Comparison of ENCODE assay signal across 1 cellular context in the genomic region with DNA sequence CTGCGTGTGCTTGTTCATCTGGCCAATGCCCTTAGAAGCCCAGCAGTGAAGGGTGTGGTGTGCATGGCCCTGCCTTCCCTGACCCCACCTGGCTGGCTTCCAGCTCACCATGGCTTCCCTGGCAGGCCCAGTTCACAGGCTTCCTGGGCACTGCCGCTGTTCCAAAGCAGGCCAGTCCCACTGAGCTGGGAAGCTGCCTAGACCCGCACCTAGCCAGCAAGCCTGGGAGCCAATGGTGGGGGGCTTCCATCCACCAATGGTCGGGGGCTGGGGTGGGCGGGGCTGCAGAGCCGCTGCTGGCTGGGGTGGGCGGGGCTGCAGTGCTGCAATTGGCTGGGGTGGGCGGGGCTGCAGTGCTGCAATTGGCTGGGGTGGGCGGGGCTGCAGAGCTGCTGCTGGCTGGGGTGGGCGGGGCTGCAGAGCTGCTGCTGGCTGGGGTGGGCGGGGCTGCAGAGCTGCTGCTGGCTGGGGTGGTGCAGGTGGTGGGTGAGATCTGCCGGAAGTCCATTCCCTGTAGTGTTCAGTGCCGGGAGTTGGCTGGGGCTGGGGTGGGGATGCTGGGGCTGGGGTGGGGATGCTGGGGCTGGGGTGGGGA.
A peak's percentile ranks its signal among the peaks of the same experiment; 100 is the strongest.
TF ChIP-seq lines count a peak whose summit lies in the region.

No MANE protein-coding gene starts in this region.

TF ChIP-seq in HEK293, 187 proteins besides CTCF, POLR2A, EP300 and RAD21 (continued from another document):
- TF ChIP-seq, protein P1, sequence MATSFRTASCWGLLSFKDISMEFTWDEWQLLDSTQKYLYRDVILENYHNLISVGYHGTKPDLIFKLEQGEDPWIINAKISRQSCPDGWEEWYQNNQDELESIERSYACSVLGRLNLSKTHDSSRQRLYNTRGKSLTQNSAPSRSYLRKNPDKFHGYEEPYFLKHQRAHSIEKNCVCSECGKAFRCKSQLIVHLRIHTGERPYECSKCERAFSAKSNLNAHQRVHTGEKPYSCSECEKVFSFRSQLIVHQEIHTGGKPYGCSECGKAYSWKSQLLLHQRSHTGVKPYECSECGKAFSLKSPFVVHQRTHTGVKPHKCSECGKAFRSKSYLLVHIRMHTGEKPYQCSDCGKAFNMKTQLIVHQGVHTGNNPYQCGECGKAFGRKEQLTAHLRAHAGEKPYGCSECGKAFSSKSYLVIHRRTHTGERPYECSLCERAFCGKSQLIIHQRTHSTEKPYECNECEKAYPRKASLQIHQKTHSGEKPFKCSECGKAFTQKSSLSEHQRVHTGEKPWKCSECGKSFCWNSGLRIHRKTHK (tag by site-specific recombination; IDR thresholded peaks at IDR 0.05), result no peak
- no peak for TF ChIP-seq ZSCAN16 (tag by site-specific recombination; IDR thresholded peaks at IDR 0.05)
- no peak for TF ChIP-seq KLF16 (tag by site-specific recombination; IDR thresholded peaks at IDR 0.05)
- TF ChIP-seq ZNF404 (tag by site-specific recombination; IDR thresholded peaks at IDR 0.05), result no peak
- TF ChIP-seq SCRT1 (tag by site-specific recombination; IDR thresholded peaks at IDR 0.05; ENCODE audit: borderline replicate concordance), result no peak
- no peak for TF ChIP-seq SCRT2 (tag by site-specific recombination; IDR thresholded peaks at IDR 0.05)
- peak; percentile 68 for TF ChIP-seq KLF9 (tag by site-specific recombination; IDR thresholded peaks at IDR 0.05; ENCODE audit: low read depth)
- TF ChIP-seq ZNF768 (tag by site-specific recombination; IDR thresholded peaks at IDR 0.05), result no peak
- TF ChIP-seq SETDB1 (IDR thresholded peaks at IDR 0.05; ENCODE audit: insufficient read length, low read length), result no peak
- no peak for TF ChIP-seq PRDM1 (tag by site-specific recombination; IDR thresholded peaks at IDR 0.05)
- TF ChIP-seq, protein P2, sequence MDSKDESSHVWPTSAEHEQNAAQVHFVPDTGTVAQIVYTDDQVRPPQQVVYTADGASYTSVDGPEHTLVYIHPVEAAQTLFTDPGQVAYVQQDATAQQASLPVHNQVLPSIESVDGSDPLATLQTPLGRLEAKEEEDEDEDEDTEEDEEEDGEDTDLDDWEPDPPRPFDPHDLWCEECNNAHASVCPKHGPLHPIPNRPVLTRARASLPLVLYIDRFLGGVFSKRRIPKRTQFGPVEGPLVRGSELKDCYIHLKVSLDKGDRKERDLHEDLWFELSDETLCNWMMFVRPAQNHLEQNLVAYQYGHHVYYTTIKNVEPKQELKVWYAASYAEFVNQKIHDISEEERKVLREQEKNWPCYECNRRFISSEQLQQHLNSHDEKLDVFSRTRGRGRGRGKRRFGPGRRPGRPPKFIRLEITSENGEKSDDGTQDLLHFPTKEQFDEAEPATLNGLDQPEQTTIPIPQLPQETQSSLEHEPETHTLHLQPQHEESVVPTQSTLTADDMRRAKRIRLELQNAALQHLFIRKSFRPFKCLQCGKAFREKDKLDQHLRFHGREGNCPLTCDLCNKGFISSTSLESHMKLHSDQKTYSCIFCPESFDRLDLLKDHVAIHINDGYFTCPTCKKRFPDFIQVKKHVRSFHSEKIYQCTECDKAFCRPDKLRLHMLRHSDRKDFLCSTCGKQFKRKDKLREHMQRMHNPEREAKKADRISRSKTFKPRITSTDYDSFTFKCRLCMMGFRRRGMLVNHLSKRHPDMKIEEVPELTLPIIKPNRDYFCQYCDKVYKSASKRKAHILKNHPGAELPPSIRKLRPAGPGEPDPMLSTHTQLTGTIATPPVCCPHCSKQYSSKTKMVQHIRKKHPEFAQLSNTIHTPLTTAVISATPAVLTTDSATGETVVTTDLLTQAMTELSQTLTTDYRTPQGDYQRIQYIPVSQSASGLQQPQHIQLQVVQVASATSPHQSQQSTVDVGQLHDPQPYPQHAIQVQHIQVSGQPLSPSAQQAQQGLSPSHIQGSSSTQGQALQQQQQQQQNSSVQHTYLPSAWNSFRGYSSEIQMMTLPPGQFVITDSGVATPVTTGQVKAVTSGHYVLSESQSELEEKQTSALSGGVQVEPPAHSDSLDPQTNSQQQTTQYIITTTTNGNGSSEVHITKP (tag by site-specific recombination; IDR thresholded peaks at IDR 0.05), result no peak
- TF ChIP-seq HOXC10 (CRISPR knock-in tag; IDR thresholded peaks at IDR 0.05), result no peak
- no peak for TF ChIP-seq ZNF621 (tag by site-specific recombination; IDR thresholded peaks at IDR 0.05)
- TF ChIP-seq ZNF248 (tag by site-specific recombination; IDR thresholded peaks at IDR 0.05), result no peak
